In the genomic region with DNA sequence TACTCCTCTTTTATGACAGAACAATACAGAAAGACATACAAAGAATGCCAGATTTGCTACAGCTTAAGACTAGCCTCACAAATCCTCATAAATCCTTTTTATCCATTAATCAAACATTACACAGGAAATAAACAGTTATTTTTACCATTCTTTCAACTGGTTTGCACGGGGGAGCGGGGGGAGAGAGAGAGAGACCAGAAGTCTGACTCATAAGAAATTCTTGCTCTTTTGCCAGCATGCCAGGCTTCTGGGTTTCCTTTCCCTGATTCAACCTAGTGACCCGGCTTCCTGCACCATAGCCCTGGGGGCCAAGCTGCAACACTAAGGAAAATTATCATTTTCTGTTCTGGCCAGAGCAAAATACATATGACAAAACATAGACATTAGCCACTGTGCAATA, we compare ENCODE assay signal across 15 cellular contexts. TPM values are rescaled to one million over a fixed set of nuclear protein-coding genes. Genes with fewer than 3 reads are reported as not detected.
DNase-seq lines count a peak whose midpoint lies in the region; ATAC-seq and TF ChIP-seq lines count a peak whose summit lies in the region.
"Had no signal": no experiment of that assay in that cellular context is flagged by ENCODE, and none has a peak within 500 bp of the region (broad histone marks: within the 10 kb centered on the region; RNA-seq: fewer than 3 reads in every experiment).

No MANE protein-coding gene starts in this region.

- H3K27me3 ChIP-seq in right atrium auricular region (no peaks in the 10 kb centered on the region), mesendoderm (ENCODE audit: insufficient read depth, low read length, poor library complexity) (no peaks in the 10 kb centered on the region)
- no peaks in the 10 kb centered on the region for H3K27me3 ChIP-seq in CD4-positive, alpha-beta memory T cell (ENCODE audit: insufficient read depth, low read length)
- H3K27me3 ChIP-seq: heart right ventricle had no signal

- H3K4me1 Mint-ChIP-seq in CD4-positive, alpha-beta memory T cell: peaks cover 1 to 9% (median 3%) of the 10 kb centered on the region in 4 donors

- H3K79me1 ChIP-seq in mesendoderm (ENCODE audit: low read length): no peaks in the 10 kb centered on the region

- no peak overlapping the region for H3K4me2 ChIP-seq in mesendoderm (ENCODE audit: low read length)

- no peaks in the 10 kb centered on the region for H3K79me2 ChIP-seq in mesendoderm (ENCODE audit: control insufficient read depth, insufficient read depth, low read length)

- no peak overlapping the region for H3K9ac ChIP-seq in mesendoderm (ENCODE audit: low read length)

- H3K36me3 Mint-ChIP-seq in CD4-positive, alpha-beta memory T cell: no peaks in the 10 kb centered on the region

- no peaks in the 10 kb centered on the region for H3K4me1 ChIP-seq in right atrium auricular region
- H3K4me1 ChIP-seq in CD4-positive, alpha-beta memory T cell (ENCODE audit: insufficient read depth, low read length): no peaks in the 10 kb centered on the region
- no peaks in the 10 kb centered on the region for H3K4me1 ChIP-seq in mesendoderm (ENCODE audit: control insufficient read depth, low read depth, low read length)
- H3K4me1 ChIP-seq: heart right ventricle had no signal

- in situ Hi-C loops in astrocyte of the spinal cord (cut with HindIII; ENCODE audit: low sequenced_read_pairs): no loop called here

- CTCF ChIA-PET in CD4-positive, alpha-beta memory T cell (lab: Charles Lee; ENCODE audit: partially characterized antibody): no interaction called here

- H3K27ac ChIP-seq in right atrium auricular region (no peak overlapping the region), mesendoderm (ENCODE audit: low read depth, low read length) (no peak overlapping the region)
- no peak overlapping the region for H3K27ac ChIP-seq in CD4-positive, alpha-beta memory T cell (ENCODE audit: low read depth, low read length)
- H3K27ac ChIP-seq: 22Rv1, heart right ventricle had no signal

- peaks cover 3 to 11% of the 10 kb centered on the region in 2 donors for H3K9me3 ChIP-seq in right atrium auricular region
- H3K9me3 ChIP-seq in CD4-positive, alpha-beta memory T cell (ENCODE audit: control insufficient read depth in 1 of 2, low read length in 2 of 2): peaks cover 0 to 3% of the 10 kb centered on the region in 2 donors

- H3K27me3 Mint-ChIP-seq in CD4-positive, alpha-beta memory T cell: no peaks in the 10 kb centered on the region

- H3K56ac ChIP-seq in mesendoderm (ENCODE audit: low read length): no peak overlapping the region

- H3K9me3 Mint-ChIP-seq in CD4-positive, alpha-beta memory T cell: peaks cover 0 to 15% (median 11%) of the 10 kb centered on the region in 8 donors

- no peak overlapping the region for H3K4ac ChIP-seq in mesendoderm (ENCODE audit: low read depth, low read length)

- no peak overlapping the region for H4K5ac ChIP-seq in mesendoderm (ENCODE audit: low read length)

- no peak overlapping the region for H2BK5ac ChIP-seq in mesendoderm (ENCODE audit: low read length)

- H3K4me3 Mint-ChIP-seq in CD4-positive, alpha-beta memory T cell: no peak overlapping the region

- TF ChIP-seq CTCF in right atrium auricular region (IDR thresholded peaks at IDR 0.05) (no peak), astrocyte of the spinal cord (IDR thresholded peaks at IDR 0.05; ENCODE audit: low read depth, low read length) (no peak)

- no peak overlapping the region for H3K23ac ChIP-seq in mesendoderm (ENCODE audit: low read length)

- no peak overlapping the region for H4K8ac ChIP-seq in mesendoderm (ENCODE audit: low read depth, low read length)

- H2BK15ac ChIP-seq in mesendoderm (replicated peaks; ENCODE audit: low read depth): no peak overlapping the region

- peak; percentile 27 to 44 for ATAC-seq in left cardiac atrium

- no peak overlapping the region for H3K27ac Mint-ChIP-seq in CD4-positive, alpha-beta memory T cell

- no peak overlapping the region for H2AK5ac ChIP-seq in mesendoderm (ENCODE audit: low read length)

- H3K4me3 ChIP-seq in right atrium auricular region (no peak overlapping the region), astrocyte of the spinal cord (ENCODE audit: low read depth, low read length) (no peak overlapping the region), mesendoderm (ENCODE audit: low read length) (no peak overlapping the region)
- H3K4me3 ChIP-seq in CD4-positive, alpha-beta memory T cell (ENCODE audit: low read length in 2 of 2): no peak overlapping the region
- H3K4me3 ChIP-seq: heart right ventricle had no signal

- no peaks in the 10 kb centered on the region for H3K36me3 ChIP-seq in right atrium auricular region
- H3K36me3 ChIP-seq in CD4-positive, alpha-beta memory T cell (ENCODE audit: insufficient read depth, low read length): no peaks in the 10 kb centered on the region
- H3K36me3 ChIP-seq in mesendoderm (ENCODE audit: control insufficient read depth, insufficient read depth, low read length): no peaks in the 10 kb centered on the region
- H3K36me3 ChIP-seq: heart right ventricle had no signal

- H3K18ac ChIP-seq in mesendoderm (ENCODE audit: low read length): no peak overlapping the region

- intact Hi-C loops in left cardiac atrium (cut with DNase I): no loop called here
- intact Hi-C loops in CD4-positive, alpha-beta memory T cell (cut with micrococcal nuclease): loop anchor here (10.0 kb wide), 1 partner anchor 576 kb away; no protein-coding TSS in a partner anchor

- no peak overlapping the region for H2BK120ac ChIP-seq in mesendoderm (ENCODE audit: low read depth, low read length)

- POLR2A ChIA-PET in CD4-positive, alpha-beta memory T cell (lab: Charles Lee; ENCODE audit: partially characterized antibody): no interaction called here

- no CpG with 5 or more reads among the region's 3 CpGs for WGBS in mesendoderm (ENCODE audit: extremely low coverage, insufficient coverage, low lambda C conversion rate)

- DNase-seq in left cardiac atrium: peak; percentile 37
- no peak for DNase-seq in right atrium auricular region (ENCODE audit: low spot score)
- DNase-seq in astrocyte of the spinal cord (ENCODE audit: low read depth, low spot score): peak; percentile 15
- peak; percentile 47 for DNase-seq in glomerular visceral epithelial cell (ENCODE audit: extremely low spot score)
- DNase-seq in DMS 273 (lab: John Stamatoyannopoulos, UW; ENCODE audit: unreplicated experiment): no peak
- DNase-seq in CD4-positive, alpha-beta memory T cell: no peak
- no peak for DNase-seq in SW480 (ENCODE audit: low spot score)
- no peak for DNase-seq in mesendoderm
- DNase-seq: activated CD4-positive, CD25-positive, alpha-beta regulatory T cell; activated T-cell treated with anti-CD3 and anti-CD28 coated beads, Interleukin-2, amount 50 U/mL, for 48 hours; caudate nucleus; NCI-H2171 treated with DMSO at 0.1 percent for 48 hours; RPMI8226 had no signal

RNA-seq across cellular contexts. Expression of a gene that starts 6.8 kb away (rescaled TPM):
- 10 to 100 TPM in 1 of 2 donors, 1 to 10 TPM in 1; 9.5 to 15.8 TPM for total RNA-seq in left cardiac atrium
- 10 to 100 TPM in 1 of 2 donors, 1 to 10 TPM in 1; 7.2 to 12.4 TPM for total RNA-seq in right atrium auricular region
- total RNA-seq in CD4-positive, alpha-beta memory T cell: 10 to 100 TPM in 1 of 2 experiments, 1 to 10 TPM in 1; 9.8 to 13.1 TPM
- polyA plus RNA-seq in CD4-positive, alpha-beta memory T cell: 10 to 100 TPM; 11.9 to 16.6 TPM
- polyA plus RNA-seq in mesendoderm (2013, experiment 1 of 2): 8.8 TPM
- 8.5 TPM for polyA plus RNA-seq in mesendoderm (2013, experiment 2 of 2)

Comparison
In these comparisons a context has a peak if more than half of its experiments do, and no peak if none do; other contexts are left out.
1. DNase-seq: peak in left cardiac atrium (single experiment), astrocyte of the spinal cord (single experiment) and glomerular visceral epithelial cell (single experiment); none in right atrium auricular region (single experiment), DMS 273 (single experiment), CD4-positive, alpha-beta memory T cell (0 of 5), SW480 (single experiment) and mesendoderm (single experiment).